28 cellular contexts compared by ENCODE assay signal in the genomic region with DNA sequence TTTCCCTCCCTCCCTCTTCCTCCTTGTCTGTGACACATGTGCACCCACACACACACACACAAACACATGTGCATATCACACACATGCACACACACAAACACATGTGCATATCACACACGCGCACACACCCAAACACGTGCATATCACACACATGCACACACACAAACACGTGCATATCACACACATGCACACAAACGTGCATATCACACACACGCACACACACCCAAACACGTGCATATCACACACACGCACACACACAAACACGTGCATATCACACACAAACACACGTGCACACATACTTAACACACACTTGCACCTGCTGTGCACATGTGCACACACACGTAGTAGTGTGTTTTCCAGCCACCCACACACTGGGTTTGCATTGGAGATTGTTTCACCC. TPM values are rescaled to one million over a fixed set of nuclear protein-coding genes. Genes with fewer than 3 reads are reported as not detected.
DNase-seq lines count a peak whose midpoint lies in the region; ATAC-seq, FAIRE-seq and TF ChIP-seq lines count a peak whose summit lies in the region.
"Had no signal": no experiment of that assay in that cellular context is flagged by ENCODE, and none has a peak within 500 bp of the region (broad histone marks: within the 10 kb centered on the region; RNA-seq: fewer than 3 reads in every experiment).

No MANE protein-coding gene starts in this region.

- no peak for TF ChIP-seq RAD21 in H1 (IDR thresholded peaks at IDR 0.05 in 1 of 2, conservative IDR thresholded peaks at IDR 0.05 in 1 of 2; ENCODE audit: low read depth in 2 of 2, low read length in 2 of 2)

- H3K4me3 ChIP-seq in heart right ventricle (no peak overlapping the region), H1 (ENCODE audit: extremely low read depth in 1 of 4, insufficient read depth in 2 of 4, low read depth in 3 of 4, low read length in 4 of 4) (no peak overlapping the region), sigmoid colon (no peak overlapping the region), PC-3 (ENCODE audit: low read length) (no peak overlapping the region)
- H3K4me3 ChIP-seq: MG63, PC-9 had no signal

- H3K9ac ChIP-seq in H1 (replicated peaks in 1 of 4; ENCODE audit: extremely low read depth in 1 of 4, low read depth in 3 of 4, low read length in 3 of 4) (no peak overlapping the region; a peak in 2 of 7 replicates), PC-3 (ENCODE audit: low read length) (no peak overlapping the region)

- H2BK12ac ChIP-seq in H1 (ENCODE audit: low read depth, low read length): peak overlapping the region; percentile 80; the same call in 1 of the 2 replicates

- H3F3A ChIP-seq in PC-3 (ENCODE audit: low read length, unreplicated experiment): no peaks in the 10 kb centered on the region

- H3K36me3 ChIP-seq in heart right ventricle (no peaks in the 10 kb centered on the region), H1 (ENCODE audit: control insufficient read depth in 2 of 4, insufficient read depth in 4 of 4, low read length in 3 of 4) (no peaks in the 10 kb centered on the region), sigmoid colon (no peaks in the 10 kb centered on the region), PC-3 (ENCODE audit: low read depth, low read length) (no peaks in the 10 kb centered on the region)
- H3K36me3 ChIP-seq: MG63 had no signal

- 0 out of 2 replicates have a peak, but pooled peaks cover 4% of the 10 kb centered on the region for H3K23me2 ChIP-seq in H1 (ENCODE audit: low read depth, low read length)

- peak overlapping the region; percentile 66; the same call in 1 of the 2 replicates for H2BK5ac ChIP-seq in H1 (ENCODE audit: low read depth, low read length)

- FAIRE-seq in GM12891 (lab: Jason Lieb, UNC) (peak; percentile 48), H1 (lab: Jason Lieb, UNC) (no peak), GM19239 (lab: Jason Lieb, UNC) (no peak)
- FAIRE-seq: G401.6, H54 had no signal

- no peak overlapping the region for H3K23ac ChIP-seq in H1 (ENCODE audit: insufficient read length)

- H2AFZ ChIP-seq in H1 (ENCODE audit: low read length): no peak overlapping the region
- H2AFZ ChIP-seq in PC-3 (ENCODE audit: low read length): no peak overlapping the region
- H2AFZ ChIP-seq: PC-9 had no signal

- no peak overlapping the region for H2BK20ac ChIP-seq in H1 (ENCODE audit: low read length)

- H3K14ac ChIP-seq in H1 (ENCODE audit: insufficient read length): no peak overlapping the region

- no peak overlapping the region for H4K91ac ChIP-seq in H1 (replicated peaks; ENCODE audit: insufficient read length, low read length)

- 80 to 89% methylated on average over 11 of the region's 11 CpGs for WGBS in heart right ventricle, 2 donors
- WGBS in H1 (ENCODE audit: extremely low coverage in 1 of 2, insufficient coverage in 1 of 2, insufficient read length in 1 of 2, insufficient replicate concordance in 2 of 2, low coverage in 1 of 2, low lambda C conversion rate in 2 of 2, missing lambda C conversion rate in 1 of 2), 2 experiments: 84% methylated on average over 11 of the region's 11 CpGs; no CpG with 5 or more reads in 1 of the 2 experiments
- WGBS in sigmoid colon, 2 donors: 71 to 89% methylated on average over 11 of the region's 11 CpGs

- H3K9me3 ChIP-seq in heart right ventricle: no peaks in the 10 kb centered on the region
- H3K9me3 ChIP-seq in H1 (ENCODE audit: insufficient read depth in 2 of 2, low read depth in 1 of 2, low read length in 1 of 2): peaks cover 0 to 5% of the 10 kb centered on the region in 2 experiments; a peak in 1 of 4 replicates
- H3K9me3 ChIP-seq in sigmoid colon: no peaks in the 10 kb centered on the region
- H3K9me3 ChIP-seq in PC-3 (ENCODE audit: low read length): no peaks in the 10 kb centered on the region
- H3K9me3 ChIP-seq: MG63 had no signal

- H3K27ac ChIP-seq in heart right ventricle: no peak overlapping the region
- no peak overlapping the region for H3K27ac ChIP-seq in H1 (ENCODE audit: low read depth, low read length)
- no peak overlapping the region for H3K27ac ChIP-seq in sigmoid colon
- H3K27ac ChIP-seq in PC-3 (ENCODE audit: low read length): no peak overlapping the region
- H3K27ac ChIP-seq: PC-9 had no signal

- no peak for TF ChIP-seq EP300 in H1 (IDR thresholded peaks at IDR 0.05; ENCODE audit: borderline replicate concordance in 1 of 2, low read depth in 2 of 2, low read length in 2 of 2)
- TF ChIP-seq EP300 in sigmoid colon (IDR thresholded peaks at IDR 0.05): no peak

- no peaks in the 10 kb centered on the region for H3K79me1 ChIP-seq in H1 (ENCODE audit: low read depth, low read length)

- H3K4me2 ChIP-seq in H1 (ENCODE audit: insufficient read depth in 1 of 2, low read depth in 2 of 2, low read length in 2 of 2) (no peak overlapping the region), PC-3 (ENCODE audit: low read length) (no peak overlapping the region)
- H3K4me2 ChIP-seq: PC-9 had no signal

- H3K27me3 ChIP-seq in heart right ventricle (peaks cover 0 to 26% (median 11%) of the 10 kb centered on the region in 7 donors), H1 (replicated peaks in 1 of 4; ENCODE audit: control insufficient read depth in 3 of 4, extremely low read depth in 1 of 4, insufficient read depth in 3 of 4, low read length in 3 of 4) (no peaks in the 10 kb centered on the region), sigmoid colon (peaks cover 0 to 19% (median 14%) of the 10 kb centered on the region in 3 donors), PC-3 (ENCODE audit: low read length) (no peaks in the 10 kb centered on the region; the same call in 1 of the 2 replicates)

- no peaks in the 10 kb centered on the region for H3K79me2 ChIP-seq in H1 (ENCODE audit: control insufficient read depth in 1 of 2, insufficient read depth in 2 of 2, low read length in 2 of 2)
- H3K79me2 ChIP-seq in PC-3 (ENCODE audit: low read length): no peaks in the 10 kb centered on the region

- POLR2A ChIA-PET in H1 (lab: Charles Lee; ENCODE audit: partially characterized antibody) (no interaction called here), PC-3 (lab: Charles Lee; ENCODE audit: unreplicated experiment) (no interaction called here)

- DNase-seq in cardiac septum (ENCODE audit: low spot score): peak; percentile 38
- no peak for DNase-seq in heart right ventricle
- no peak for DNase-seq in GM12891 (ENCODE audit: insufficient read length, low spot score)
- no peak for DNase-seq in H1 (ENCODE audit: low read depth in 1 of 2, low spot score in 2 of 2)
- DNase-seq in sigmoid colon: peak; percentile 20
- no peak for DNase-seq in PC-3
- no peak for DNase-seq in GM19239 (ENCODE audit: insufficient read length, low spot score)
- DNase-seq: 8988T; CD4-positive, alpha-beta memory T cell; COR-L47; KG1; MG63; NCI-H1105 treated with DMSO at 0.1 percent for 48 hours; NCI-H146; NCI-H2029; NCI-H446 treated with DMSO at 0.1 percent for 48 hours; NCI-H526; NCI-H82; NK-92 treated with Interleukin-12 subunit alpha and Interleukin-12 subunit beta, amount 100 ng/mL, for 24 hours; PC-9; SHP77 had no signal

- no peak for TF ChIP-seq POLR2A in GM12891 (IDR thresholded peaks at IDR 0.05; ENCODE audit: low read depth, low read length)
- TF ChIP-seq POLR2A in H1 (IDR thresholded peaks at IDR 0.05; ENCODE audit: control extremely low read depth in 1 of 2, low read depth in 2 of 2, low read length in 2 of 2): no peak
- TF ChIP-seq POLR2A in sigmoid colon (IDR thresholded peaks at IDR 0.05): no peak

- TF ChIP-seq CTCF in heart right ventricle (IDR thresholded peaks at IDR 0.05) (no peak), H1 (IDR thresholded peaks at IDR 0.05; ENCODE audit: control extremely low read depth in 1 of 3, insufficient read depth in 1 of 3, low read depth in 1 of 3, low read length in 3 of 3) (no peak), sigmoid colon (IDR thresholded peaks at IDR 0.05) (no peak), PC-3 (conservative IDR thresholded peaks at IDR 0.05; ENCODE audit: low read depth, low read length) (no peak)

- no peak overlapping the region for H4K5ac ChIP-seq in H1 (ENCODE audit: insufficient read length, low read depth, low read length)

- no peak overlapping the region for H4K8ac ChIP-seq in H1 (ENCODE audit: extremely low read depth, insufficient read depth, low read length)

- no peak overlapping the region for H3K56ac ChIP-seq in H1 (replicated peaks; ENCODE audit: insufficient read length, low read depth, low read length)

- no peak overlapping the region for H2BK15ac ChIP-seq in H1 (ENCODE audit: low read length)

- H3K4ac ChIP-seq in H1 (replicated peaks; ENCODE audit: insufficient read length, low read depth, low read length): no peak overlapping the region

- no peak overlapping the region for H2BK120ac ChIP-seq in H1 (replicated peaks; ENCODE audit: low read depth, low read length)

- 0 out of 2 replicates have a peak overlapping the region, but pooled peaks have one; percentile 7 for H3K18ac ChIP-seq in H1 (ENCODE audit: extremely low read depth, low read length)

- H3K4me1 ChIP-seq in heart right ventricle (no peaks in the 10 kb centered on the region), H1 (replicated peaks in 1 of 4; ENCODE audit: control insufficient read depth in 3 of 4, insufficient read depth in 4 of 4, low read length in 3 of 4) (peaks cover 0 to 3% (median 0%) of the 10 kb centered on the region in 4 experiments; a peak in 2 of 7 replicates), sigmoid colon (no peaks in the 10 kb centered on the region), PC-3 (ENCODE audit: insufficient read depth, low read length) (no peaks in the 10 kb centered on the region)

- no peaks in the 10 kb centered on the region for H3K9me2 ChIP-seq in PC-3 (replicated peaks; ENCODE audit: low read length)

- H4K20me1 ChIP-seq in H1 (replicated peaks in 1 of 2; ENCODE audit: control insufficient read depth in 1 of 2, insufficient read depth in 2 of 2, low read length in 2 of 2) (peaks cover 0 to 8% of the 10 kb centered on the region in 2 experiments), PC-3 (ENCODE audit: low read length) (no peaks in the 10 kb centered on the region)

- intact Hi-C loops in cardiac septum (cut with DNase I) (no loop called here), heart right ventricle (cut with DNase I) (no loop called here), sigmoid colon (cut with DNase I) (no loop called here), PC-3 (cut with micrococcal nuclease) (no loop called here)

- no TSS peak for BruUV-seq in PC-3 (replicated peaks; lab: Mats Ljungman, UMichigan)

- peak overlapping the region; percentile 93; the same call in 1 of the 2 replicates for H2AK5ac ChIP-seq in H1 (ENCODE audit: low read depth, low read length)

- CTCF ChIA-PET in H1 (lab: Charles Lee; ENCODE audit: partially characterized antibody) (no interaction called here), PC-3 (lab: Charles Lee) (no interaction called here)

- no peak for ATAC-seq in heart right ventricle
- no peak for ATAC-seq in PC-3
- ATAC-seq in GM18909 (IDR thresholded peaks at IDR 0.05; ENCODE audit: poor library complexity, unreplicated experiment): no peak

RNA-seq across cellular contexts. Expression of gene KNDC1, which starts 29.4 kb away (rescaled TPM):
- total RNA-seq in cardiac septum (0.05 TPM), heart right ventricle (under 1 TPM in 8 of 10 donors, not detected in 2; 0.04 to 0.88 (median 0.20) TPM), sigmoid colon (1 to 10 TPM in 1 of 4 donors, under 1 TPM in 3; 0.16 to 1.9 (median 0.52) TPM), PC-3 (2014; rRNA removed) (not detected in 2 replicates)
- polyA plus RNA-seq in heart right ventricle (under 1 TPM in 1 of 2 donors, not detected in 1; 0.07 TPM), H1 (2011; rRNA removed) (7.5 and 10.4 TPM in 2 replicates), sigmoid colon (under 1 TPM in 2 of 3 donors, not detected in 1; under 0.01 to 0.15 TPM)
- not detected for polyA plus RNA-seq in GM12891 (2012; ENCODE audit: low read depth, missing spikeins)
- total RNA-seq in H1 (2021; fragmentation: NEBNext Ultra II Directional; extraction: Animal tissue kit (Norgen Biotek cat#: 25700)): 16.7 and 19.3 TPM in 2 replicates
- 8.2 TPM for polyA plus RNA-seq in H1 (2011; cell fraction: cytosol; rRNA removed)
- polyA plus RNA-seq in H1 (2011; cell fraction: nucleus; rRNA removed): 24.2 TPM
- 10.6 to 18.0 TPM (median 14.3 TPM) in 4 replicates for polyA plus RNA-seq in H1 (2012, experiment 1 of 2)
- 7.0 TPM for polyA plus RNA-seq in H1 (2012, experiment 2 of 2)
- 6.2 TPM for polyA plus RNA-seq in H1 (2013, experiment 1 of 2)
- polyA plus RNA-seq in H1 (2013, experiment 2 of 2): 5.8 TPM
- polyA minus RNA-seq in H1 (2011; rRNA and poly(A)+ RNA removed): 14.2 and 17.3 TPM in 2 replicates
- 9.8 TPM for polyA minus RNA-seq in H1 (2011; cell fraction: cytosol; rRNA and poly(A)+ RNA removed)
- 27.6 TPM for polyA minus RNA-seq in H1 (2011; cell fraction: nucleus; rRNA and poly(A)+ RNA removed)
- total RNA-seq: HT1080, RPMI7951 had no signal

RNA-seq across cellular contexts. Expression of gene ADGRA1, which starts 42.9 kb away (rescaled TPM):
- total RNA-seq in cardiac septum (0.19 TPM), heart right ventricle (under 1 TPM in 5 of 10 donors, not detected in 5; 0.09 to 0.21 (median 0.11) TPM), sigmoid colon (under 1 TPM in 3 of 4 donors, not detected in 1; under 0.01 to 0.28 (median 0.14) TPM), PC-3 (2014; rRNA removed) (not detected in 2 replicates)
- polyA plus RNA-seq in heart right ventricle (under 1 TPM in 1 of 2 donors, not detected in 1; under 0.01 TPM), H1 (2011; rRNA removed) (0.21 and 0.24 TPM in 2 replicates), sigmoid colon (under 1 TPM in 1 of 3 donors, not detected in 2; 0.03 TPM)
- polyA plus RNA-seq in GM12891 (2012; ENCODE audit: low read depth, missing spikeins): not detected
- 0.08 and 0.17 TPM in 2 replicates for total RNA-seq in H1 (2021; fragmentation: NEBNext Ultra II Directional; extraction: Animal tissue kit (Norgen Biotek cat#: 25700))
- polyA plus RNA-seq in H1 (2011; cell fraction: cytosol; rRNA removed): 0.18 TPM
- polyA plus RNA-seq in H1 (2011; cell fraction: nucleus; rRNA removed): 0.19 TPM
- polyA plus RNA-seq in H1 (2012, experiment 1 of 2): 0.14 to 0.27 TPM (median 0.23 TPM) in 4 replicates
- 0.13 TPM for polyA plus RNA-seq in H1 (2012, experiment 2 of 2)
- polyA plus RNA-seq in H1 (2013, experiment 1 of 2): 0.06 TPM
- polyA plus RNA-seq in H1 (2013, experiment 2 of 2): 0.09 TPM
- polyA minus RNA-seq in H1 (2011; rRNA and poly(A)+ RNA removed): 0.07 and 0.09 TPM in 2 replicates
- 0.59 TPM for polyA minus RNA-seq in H1 (2011; cell fraction: cytosol; rRNA and poly(A)+ RNA removed)
- polyA minus RNA-seq in H1 (2011; cell fraction: nucleus; rRNA and poly(A)+ RNA removed): 0.30 TPM
- total RNA-seq: CD4-positive, alpha-beta memory T cell; HT1080; PC-9; RPMI7951; SK-MEL-5 had no signal
- polyA plus RNA-seq: BJ; CD4-positive, alpha-beta memory T cell had no signal

Comparison
In these comparisons a context has a peak if more than half of its experiments do, and no peak if none do; other contexts are left out.
1. DNase-seq: peak in cardiac septum (single experiment) and sigmoid colon (single experiment); none in heart right ventricle (0 of 2), GM12891 (single experiment), H1 (0 of 2), PC-3 (single experiment) and GM19239 (single experiment).